Comparison of ENCODE assay signal across 8 cellular contexts in the genomic region with DNA sequence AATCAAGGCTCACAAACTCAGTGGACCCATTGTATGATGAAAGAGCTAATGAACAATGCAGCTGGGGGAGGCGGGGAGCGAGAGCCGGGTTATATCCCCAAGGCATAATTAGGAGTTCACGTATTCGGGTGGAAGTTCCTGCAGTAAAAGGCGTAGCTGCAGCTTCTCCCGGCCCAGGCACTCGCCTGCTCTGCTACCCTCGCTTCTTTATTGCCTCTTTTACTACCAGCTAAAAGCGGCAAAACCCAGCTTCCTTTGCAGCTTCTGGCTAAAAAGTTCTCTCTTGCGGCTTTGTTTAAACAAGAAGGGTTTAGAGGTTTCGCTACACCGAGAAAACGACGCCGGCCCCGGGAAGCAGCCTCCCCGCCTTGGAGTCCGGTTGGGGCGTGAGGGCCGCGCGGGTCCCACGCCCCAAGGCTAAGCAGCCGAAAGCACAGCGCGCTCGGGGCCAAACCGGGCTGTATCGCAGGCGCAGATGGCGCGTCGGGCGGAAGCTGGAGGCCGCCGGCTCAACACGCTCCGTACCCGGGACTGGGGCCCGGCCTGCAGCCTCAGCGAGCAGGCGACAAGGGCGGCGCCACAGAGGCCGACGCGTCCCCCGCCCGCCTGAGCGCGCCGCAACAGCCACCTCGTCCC. TPM values are rescaled to one million over a fixed set of nuclear protein-coding genes. Genes with fewer than 3 reads are reported as not detected.
DNase-seq lines count a peak whose midpoint lies in the region; ATAC-seq and TF ChIP-seq lines count a peak whose summit lies in the region.

No MANE protein-coding gene starts in this region.

- H3K27me3 Mint-ChIP-seq in CD4-positive, alpha-beta memory T cell, result peaks cover 0 to 2% of the 10 kb centered on the region in 2 donors
- H3K27me3 Mint-ChIP-seq in natural killer cell treated with Interleukin-12 subunit alpha and Interleukin-12 subunit beta and Interleukin-15 and Interleukin-18, amount 100 ng/mL, for 72 hours, result no peaks in the 10 kb centered on the region

- peak overlapping the region; percentile 83 for H3K27ac ChIP-seq in CD4-positive, alpha-beta memory T cell (ENCODE audit: low read depth, low read length)

- no peaks in the 10 kb centered on the region for H3K9me3 ChIP-seq in CD4-positive, alpha-beta memory T cell (ENCODE audit: control insufficient read depth in 1 of 2, low read length in 2 of 2)

- no peaks in the 10 kb centered on the region for H3K36me3 ChIP-seq in CD4-positive, alpha-beta memory T cell (ENCODE audit: insufficient read depth, low read length)

- no peak for DNase-seq in CD4-positive, alpha-beta memory T cell
- peak; percentile 86 for DNase-seq in NCI-H510A (lab: John Stamatoyannopoulos, UW)
- peak; percentile 23 for DNase-seq in activated T-helper 9 cell treated with anti-CD3 and anti-CD28 coated beads, Interleukin-2, amount 50 U/mL, for 16 hours (ENCODE audit: low read depth)
- DNase-seq in foreskin fibroblast, result peak; percentile 68 to 87
- no peak for DNase-seq in natural killer cell treated with Interleukin-12 subunit alpha and Interleukin-12 subunit beta and Interleukin-15 and Interleukin-18, amount 100 ng/mL, for 72 hours (ENCODE audit: low spot score)
- no peak for DNase-seq in activated CD4-positive, CD25-positive, alpha-beta regulatory T cell treated with anti-CD3 and anti-CD28 coated beads, Interleukin-2, amount 50 U/mL, for 72 hours

- peak overlapping the region; percentile 61 to 86 for H3K4me3 ChIP-seq in CD4-positive, alpha-beta memory T cell (ENCODE audit: low read length in 2 of 2)
- H3K4me3 ChIP-seq in foreskin fibroblast (ENCODE audit: low read depth in 1 of 2, low read length in 2 of 2), result peak overlapping the region; percentile 78 to 80

- peak; percentile 50 for ATAC-seq in GM18873 (IDR thresholded peaks at IDR 0.05; ENCODE audit: low FRiP score, unreplicated experiment)
- peak; percentile 52 for ATAC-seq in HG03066 (IDR thresholded peaks at IDR 0.05; ENCODE audit: low read depth, unreplicated experiment)
- ATAC-seq in natural killer cell treated with Interleukin-12 subunit alpha and Interleukin-12 subunit beta and Interleukin-15 and Interleukin-18, amount 100 ng/mL, for 72 hours, result no peak

- peaks cover 0 to 22% of the 10 kb centered on the region in 2 donors for H3K36me3 Mint-ChIP-seq in CD4-positive, alpha-beta memory T cell
- H3K36me3 Mint-ChIP-seq in natural killer cell treated with Interleukin-12 subunit alpha and Interleukin-12 subunit beta and Interleukin-15 and Interleukin-18, amount 100 ng/mL, for 72 hours, result peaks cover 8% of the 10 kb centered on the region

- H3K9me3 Mint-ChIP-seq in CD4-positive, alpha-beta memory T cell, result peaks cover 0 to 4% (median 0%) of the 10 kb centered on the region in 8 donors
- no peaks in the 10 kb centered on the region for H3K9me3 Mint-ChIP-seq in natural killer cell treated with Interleukin-12 subunit alpha and Interleukin-12 subunit beta and Interleukin-15 and Interleukin-18, amount 100 ng/mL, for 72 hours

- H3K4me1 Mint-ChIP-seq in CD4-positive, alpha-beta memory T cell, result peaks cover 40 to 76% (median 56%) of the 10 kb centered on the region in 4 donors
- peaks cover 40 to 44% of the 10 kb centered on the region in 2 donors for H3K4me1 Mint-ChIP-seq in natural killer cell treated with Interleukin-12 subunit alpha and Interleukin-12 subunit beta and Interleukin-15 and Interleukin-18, amount 100 ng/mL, for 72 hours (ENCODE audit: low read depth in 2 of 2)

- POLR2A ChIA-PET in CD4-positive, alpha-beta memory T cell (lab: Charles Lee; ENCODE audit: partially characterized antibody), result interaction anchor here (0.6 to 4.3 kb wide), 25 partner anchors 10 to 920 kb away, joined by 3 to 172 read pairs (median 5); partner anchors contain the start of gene RMND1

- no peaks in the 10 kb centered on the region for H3K27me3 ChIP-seq in CD4-positive, alpha-beta memory T cell (ENCODE audit: insufficient read depth, low read length)

- peak overlapping the region; percentile 92 to 96 (median 94) for H3K4me3 Mint-ChIP-seq in CD4-positive, alpha-beta memory T cell
- H3K4me3 Mint-ChIP-seq in natural killer cell treated with Interleukin-12 subunit alpha and Interleukin-12 subunit beta and Interleukin-15 and Interleukin-18, amount 100 ng/mL, for 72 hours, result peak overlapping the region; percentile 98

- H3K27ac Mint-ChIP-seq in CD4-positive, alpha-beta memory T cell, result peak overlapping the region; percentile 93 to 99 (median 97)
- H3K27ac Mint-ChIP-seq in natural killer cell treated with Interleukin-12 subunit alpha and Interleukin-12 subunit beta and Interleukin-15 and Interleukin-18, amount 100 ng/mL, for 72 hours, result peak overlapping the region; percentile 95 to 96

- CTCF ChIA-PET in CD4-positive, alpha-beta memory T cell (lab: Charles Lee; ENCODE audit: partially characterized antibody), result interaction anchor here (0.7 to 2.7 kb wide), 11 partner anchors 10 to 498 kb away, joined by 3 to 17 read pairs (median 4); no protein-coding TSS in a partner anchor

- intact Hi-C loops in CD4-positive, alpha-beta memory T cell (cut with micrococcal nuclease), result loop anchor here (1.0 to 10.0 kb wide), 10 partner anchors 9 to 1593 kb away; partner anchors contain the start of genes FBXO5, MTHFD1L and RMND1

- TF ChIP-seq CTCF in foreskin fibroblast (IDR thresholded peaks at IDR 0.05; ENCODE audit: low read depth, low read length), result no peak

- peaks cover 71% of the 10 kb centered on the region for H3K4me1 ChIP-seq in CD4-positive, alpha-beta memory T cell (ENCODE audit: insufficient read depth, low read length)

RNA-seq across cellular contexts. Expression of gene ZBTB2, which starts 1.6 kb away (rescaled TPM):
- 10 to 100 TPM; 27.9 to 29.5 TPM for total RNA-seq in CD4-positive, alpha-beta memory T cell
- 10 to 100 TPM; 19.6 to 25.5 TPM for polyA plus RNA-seq in CD4-positive, alpha-beta memory T cell
- 10 to 100 TPM; 20.4 to 23.8 TPM for total RNA-seq in natural killer cell treated with Interleukin-12 subunit alpha and Interleukin-12 subunit beta and Interleukin-15 and Interleukin-18, amount 100 ng/mL, for 72 hours

Comparison
In these comparisons a context has a peak if more than half of its experiments do, and no peak if none do; other contexts are left out.
1. DNase-seq: peak in NCI-H510A (single experiment), activated T-helper 9 cell treated with anti-CD3 and anti-CD28 coated beads, Interleukin-2, amount 50 U/mL, for 16 hours (single experiment) and foreskin fibroblast (2 of 2); none in CD4-positive, alpha-beta memory T cell (0 of 5), natural killer cell treated with Interleukin-12 subunit alpha and Interleukin-12 subunit beta and Interleukin-15 and Interleukin-18, amount 100 ng/mL, for 72 hours (single experiment) and activated CD4-positive, CD25-positive, alpha-beta regulatory T cell treated with anti-CD3 and anti-CD28 coated beads, Interleukin-2, amount 50 U/mL, for 72 hours (single experiment).
2. ATAC-seq: peak in GM18873 (single experiment) and HG03066 (single experiment); none in natural killer cell treated with Interleukin-12 subunit alpha and Interleukin-12 subunit beta and Interleukin-15 and Interleukin-18, amount 100 ng/mL, for 72 hours (0 of 2).